ENCODE assay signal across 31 cellular contexts in the genomic region with DNA sequence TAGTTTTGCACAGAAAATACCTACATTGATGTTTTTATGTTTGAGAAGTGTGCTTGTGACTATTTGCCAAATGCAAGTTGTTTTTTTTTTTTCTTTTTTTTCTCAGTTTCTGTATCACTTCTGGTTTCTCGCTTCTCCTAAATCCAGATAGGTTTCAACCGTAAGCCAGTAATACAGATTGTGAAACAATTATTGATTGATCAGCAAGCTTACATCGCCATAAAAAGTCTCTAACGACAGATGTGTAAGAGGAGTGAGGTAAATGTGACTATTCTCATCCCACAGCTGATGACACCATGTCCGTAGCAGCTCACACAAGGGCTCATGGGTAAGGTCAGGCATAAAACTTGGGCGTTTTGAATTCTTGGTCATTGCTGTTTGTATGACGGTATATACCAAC.
DNase-seq lines count a peak whose midpoint lies in the region; ATAC-seq and TF ChIP-seq lines count a peak whose summit lies in the region.
"Had no signal": no experiment of that assay in that cellular context is flagged by ENCODE, and none has a peak within 500 bp of the region (broad histone marks: within the 10 kb centered on the region; RNA-seq: fewer than 3 reads in every experiment).

No MANE protein-coding gene starts in this region.

- no peak for TF ChIP-seq RAD21 in IMR-90 (IDR thresholded peaks at IDR 0.05; ENCODE audit: low read length)

- H3K36me3 ChIP-seq in IMR-90 (ENCODE audit: control insufficient read depth, insufficient read depth, low read length): no peaks in the 10 kb centered on the region
- H3K36me3 ChIP-seq: spleen, suprapubic skin had no signal

- peak overlapping the region; percentile 80 for H2AK5ac ChIP-seq in IMR-90 (ENCODE audit: low read depth, low read length)

- H3K4me3 ChIP-seq in IMR-90 (ENCODE audit: insufficient read depth, low read depth, low read length): no peak overlapping the region
- H3K4me3 ChIP-seq: PC-9, spleen, suprapubic skin had no signal

- H3K4me2 ChIP-seq in IMR-90 (ENCODE audit: low read depth, low read length): no peak overlapping the region
- H3K4me2 ChIP-seq: PC-9 had no signal

- 0 out of 4 replicates have a peak overlapping the region, but pooled peaks of 1 of the 2 experiments have one; percentile 42 for H4K8ac ChIP-seq in IMR-90 (ENCODE audit: low read depth in 2 of 2, low read length in 2 of 2)

- peak overlapping the region; percentile 45; the same call in 1 of the 2 replicates for H4K91ac ChIP-seq in IMR-90 (ENCODE audit: insufficient read depth, low read depth, low read length)

- no peak overlapping the region for H3K56ac ChIP-seq in IMR-90 (ENCODE audit: extremely low read depth, insufficient read depth, low read length)

- H3K9me1 ChIP-seq in IMR-90 (ENCODE audit: insufficient read depth, low read length): no peaks in the 10 kb centered on the region

- peaks cover 5% of the 10 kb centered on the region; the same call in 1 of the 2 replicates for H3K4me1 ChIP-seq in IMR-90 (ENCODE audit: control insufficient read depth, insufficient read depth, low read length)
- H3K4me1 ChIP-seq: suprapubic skin had no signal

- no peak for TF ChIP-seq CTCF in GM10248 (IDR thresholded peaks at IDR 0.05; ENCODE audit: control extremely low read depth, extremely low read depth, low read depth, missing control alignments)
- TF ChIP-seq CTCF in GM20000 (IDR thresholded peaks at IDR 0.05; ENCODE audit: extremely low read depth, missing control alignments): no peak
- TF ChIP-seq CTCF in IMR-90 (conservative IDR thresholded peaks at IDR 0.05; ENCODE audit: low read depth, low read length): no peak

- peak overlapping the region; percentile 72; the same call in 1 of the 2 replicates for H3K14ac ChIP-seq in IMR-90 (replicated peaks; ENCODE audit: low read depth, low read length)

- dilution Hi-C loops in IMR-90 (cut with HindIII; ENCODE audit: low sequenced_read_pairs, unreplicated experiment): no loop called here

- CTCF ChIA-PET in GM10248 (lab: Yijun Ruan, JAX): no interaction called here
- CTCF ChIA-PET in IMR-90 (lab: Yijun Ruan, JAX): no interaction called here

- H2BK5ac ChIP-seq in IMR-90 (ENCODE audit: low read depth, low read length, poor library complexity, severe bottlenecking): peak overlapping the region; percentile 41

- H3K9ac ChIP-seq in IMR-90 (ENCODE audit: low read depth, low read length): no peak overlapping the region

- no peak overlapping the region for H2AFZ ChIP-seq in IMR-90 (replicated peaks; ENCODE audit: low read length, poor library complexity)
- H2AFZ ChIP-seq: PC-9 had no signal

- H4K5ac ChIP-seq in IMR-90 (ENCODE audit: low read depth, low read length): 0 out of 2 replicates have a peak overlapping the region, but pooled peaks have one; percentile 13

- H4K20me1 ChIP-seq in IMR-90 (ENCODE audit: insufficient read depth, low read length): no peaks in the 10 kb centered on the region

- ATAC-seq in IMR-90 (ENCODE audit: low read depth) (no peak), HG03196 (IDR thresholded peaks at IDR 0.05; ENCODE audit: unreplicated experiment) (no peak), HG03460 (IDR thresholded peaks at IDR 0.05; ENCODE audit: unreplicated experiment) (no peak)
- no peak for ATAC-seq in activated naive CD4-positive, alpha-beta T cell treated with anti-CD3 and anti-CD28 coated beads, Interleukin-2, amount 50 U/mL, for 72 hours
- ATAC-seq: CD8-positive, alpha-beta T cell; left ventricle myocardium superior; naive thymus-derived CD4-positive, alpha-beta T cell; stimulated activated naive B cell treated with anti-CD40 and anti-IgM and Interleukin-4, amounts not matched to agents 10 μg/mL and 1 μg/mL and 100 μg/mL, for 72 hours had no signal

- peaks cover 8 to 11% of the 10 kb centered on the region in 2 donors for H3K9me3 Mint-ChIP-seq in activated naive CD4-positive, alpha-beta T cell treated with anti-CD3 and anti-CD28 coated beads, Interleukin-2, amount 50 U/mL, for 72 hours

- H3K79me1 ChIP-seq in IMR-90 (ENCODE audit: low read depth in 1 of 2, low read length in 2 of 2): no peaks in the 10 kb centered on the region

- no peak overlapping the region for H3K27ac Mint-ChIP-seq in activated naive CD4-positive, alpha-beta T cell treated with anti-CD3 and anti-CD28 coated beads, Interleukin-2, amount 50 U/mL, for 72 hours
- H3K27ac Mint-ChIP-seq: activated naive CD8-positive, alpha-beta T cell treated with anti-CD3 and anti-CD28 coated beads for 36 hours; CD8-positive, alpha-beta T cell; dendritic cell treated with granulocyte-macrophage colony-stimulating factor and Interleukin-4, amounts not matched to agents 40 ng/mL and 50 ng/mL, for 4 days; mesothelial cell of epicardium; naive thymus-derived CD4-positive, alpha-beta T cell; stimulated activated naive B cell treated with anti-CD40 and anti-IgM and Interleukin-4, amounts not matched to agents 10 μg/mL and 1 μg/mL and 100 μg/mL, for 72 hours had no signal

- no peak overlapping the region for H3K4ac ChIP-seq in IMR-90 (ENCODE audit: low read depth, low read length)

- in situ Hi-C loops in IMR-90 (cut with MboI; ENCODE audit: low sequenced_read_pairs): no loop called here

- no peak overlapping the region for H3K27ac ChIP-seq in IMR-90 (ENCODE audit: insufficient read depth, low read length)
- H3K27ac ChIP-seq: PC-9, spleen, suprapubic skin had no signal

- POLR2A ChIA-PET in GM10248 (lab: Yijun Ruan, JAX): no interaction called here
- POLR2A ChIA-PET in IMR-90 (lab: Charles Lee; ENCODE audit: unreplicated experiment): no interaction called here

- H2BK15ac ChIP-seq in IMR-90 (ENCODE audit: low read depth, low read length): no peak overlapping the region

- no peak overlapping the region for H2BK120ac ChIP-seq in IMR-90 (ENCODE audit: low read depth, low read length)

- no CpG with 5 or more reads among the region's 7 CpGs for WGBS in IMR-90 (ENCODE audit: extremely low coverage in 2 of 2, insufficient read length in 1 of 2), 2 experiments

- intact Hi-C loops in IMR-90 (cut with micrococcal nuclease): no loop called here

- H3K27me3 ChIP-seq in IMR-90 (ENCODE audit: control insufficient read depth, insufficient read depth, low read length): no peaks in the 10 kb centered on the region
- H3K27me3 ChIP-seq: suprapubic skin had no signal

- no peak for TF ChIP-seq POLR2A in IMR-90 (IDR thresholded peaks at IDR 0.05; ENCODE audit: low read depth, low read length)

- peak overlapping the region; percentile 46; the same call in 1 of the 2 replicates for H3K23ac ChIP-seq in IMR-90 (ENCODE audit: low read depth, low read length)

- H3K18ac ChIP-seq in IMR-90 (ENCODE audit: low read depth, low read length): peak overlapping the region; percentile 75; the same call in 1 of the 2 replicates

- H2BK20ac ChIP-seq in IMR-90 (ENCODE audit: low read depth, low read length): peak overlapping the region; percentile 47; the same call in 1 of the 2 replicates

- H2AK9ac ChIP-seq in IMR-90 (replicated peaks; ENCODE audit: low read depth, low read length, poor library complexity): no peak overlapping the region

- no TSS peak for BruUV-seq in IMR-90 (replicated peaks; lab: Mats Ljungman, UMichigan)

- H3K9me3 ChIP-seq in IMR-90 (ENCODE audit: control insufficient read depth, insufficient read depth, low read length): peaks cover 2% of the 10 kb centered on the region; the same call in 1 of the 2 replicates
- H3K9me3 ChIP-seq: suprapubic skin had no signal

- H3K36me3 Mint-ChIP-seq in activated naive CD4-positive, alpha-beta T cell treated with anti-CD3 and anti-CD28 coated beads, Interleukin-2, amount 50 U/mL, for 72 hours: peaks cover 6 to 16% of the 10 kb centered on the region in 2 donors
- H3K36me3 Mint-ChIP-seq: activated naive CD8-positive, alpha-beta T cell treated with anti-CD3 and anti-CD28 coated beads for 36 hours; CD8-positive, alpha-beta T cell; mesothelial cell of epicardium had no signal

- DNase-seq in GM10248 (ENCODE audit: extremely low spot score) (peak; percentile 5), GM20000 (ENCODE audit: low spot score) (peak; percentile 3), IMR-90 (no peak), RPMI8226 (peak; percentile 28), NCI-H2227 treated with DMSO at 0.1 percent for 48 hours (lab: John Stamatoyannopoulos, UW) (no peak)
- DNase-seq in activated naive CD4-positive, alpha-beta T cell treated with anti-CD3 and anti-CD28 coated beads, Interleukin-2, amount 50 U/mL, for 72 hours (ENCODE audit: low spot score in 2 of 2): no peak
- DNase-seq: activated CD4-positive, alpha-beta T cell treated with anti-CD3 and anti-CD28 coated beads, Interleukin-2, amount 50 U/mL, for 48 hours; activated CD4-positive, CD25-positive, alpha-beta regulatory T cell; activated naive CD8-positive, alpha-beta T cell treated with anti-CD3 and anti-CD28 coated beads for 36 hours; AML-193; CD8-positive, alpha-beta T cell; central memory CD4-positive, alpha-beta T cell; DMS153; H7; KG1; left ventricle myocardium superior; naive thymus-derived CD4-positive, alpha-beta T cell; NCI-H187; NCI-H2171 treated with DMSO at 0.1 percent for 48 hours; NCI-H69; PC-9; retina; SHP77 treated with DMSO at 0.1 percent for 48 hours; spleen; stimulated activated CD4-positive, alpha-beta T cell treated with anti-CD3 and anti-CD28 coated beads, Interleukin-2, amount 100 ng/mL, for 48 hours; stimulated activated naive B cell treated with anti-CD40 and anti-IgM and Interleukin-4, amounts not matched to agents 10 μg/mL and 1 μg/mL and 100 μg/mL, for 72 hours had no signal

TF ChIP-seq in IMR-90, 13 proteins besides CTCF, POLR2A, EP300 and RAD21:
- TF ChIP-seq SMC3 (IDR thresholded peaks at IDR 0.05; ENCODE audit: low read depth, low read length): no peak
- peak; percentile 21; the same call in 1 of the 2 replicates for TF ChIP-seq CEBPB (IDR thresholded peaks at IDR 0.05; ENCODE audit: low read depth, low read length)

Comparison
In these comparisons a context has a peak if more than half of its experiments do, and no peak if none do; other contexts are left out.
1. DNase-seq: peak in GM10248 (single experiment), GM20000 (single experiment) and RPMI8226 (single experiment); none in IMR-90 (single experiment), activated naive CD4-positive, alpha-beta T cell treated with anti-CD3 and anti-CD28 coated beads, Interleukin-2, amount 50 U/mL, for 72 hours (0 of 2) and NCI-H2227 treated with DMSO at 0.1 percent for 48 hours (single experiment).